In the genomic region with DNA sequence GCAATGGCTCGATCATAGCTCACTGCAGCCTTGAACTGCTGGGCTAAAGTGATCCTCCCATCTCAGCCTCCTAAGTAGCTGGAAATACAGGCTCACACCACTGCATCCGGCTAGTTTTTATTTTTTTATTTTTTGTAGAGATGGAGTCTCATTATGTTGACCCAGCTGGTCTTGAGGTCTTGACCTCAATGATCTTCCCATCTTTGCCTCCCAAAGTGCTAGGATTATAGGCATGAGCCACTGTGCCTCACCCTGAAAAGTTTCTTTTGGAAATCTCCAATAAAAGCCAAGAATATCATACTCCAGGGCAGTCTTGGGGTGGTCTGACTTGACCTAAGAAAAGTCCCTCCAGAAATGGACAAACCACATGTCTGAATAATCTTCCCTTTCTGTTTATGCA, we compare ENCODE assay signal across 27 cellular contexts.
"Had no signal": no experiment of that assay in that cellular context is flagged by ENCODE, and none has a peak within 500 bp of the region (broad histone marks: within the 10 kb centered on the region; RNA-seq: fewer than 3 reads in every experiment).

No MANE protein-coding gene starts in this region.

- ATAC-seq: activated CD4-positive, alpha-beta T cell treated with anti-CD3 and anti-CD28 coated beads for 36 hours; activated CD8-positive, alpha-beta memory T cell treated with anti-CD3 and anti-CD28 coated beads, Interleukin-2, amount 10 ng/mL, durations not matched to agents 7 days and 5 days; activated CD8-positive, alpha-beta T cell treated with anti-CD3 and anti-CD28 coated beads, Interleukin-2, amount 10 ng/mL, durations not matched to agents 7 days and 5 days; activated naive CD8-positive, alpha-beta T cell treated with anti-CD3 and anti-CD28 coated beads, Interleukin-2, amount 50 U/mL, for 24 hours; gastroesophageal sphincter had no signal

- H3K36me3 ChIP-seq: adrenal gland, breast epithelium, cardiac muscle cell, colonic mucosa, esophagus squamous epithelium, gastroesophageal sphincter had no signal

- DNase-seq: activated CD4-positive, alpha-beta memory T cell treated with anti-CD3 and anti-CD28 coated beads for 36 hours; activated CD4-positive, alpha-beta T cell treated with anti-CD3 and anti-CD28 coated beads for 36 hours; activated CD4-positive, alpha-beta T cell treated with anti-CD3 and anti-CD28 coated beads, Interleukin-2, amount 10 ng/mL, durations not matched to agents 24 days and 14 days; activated CD4-positive, CD25-positive, alpha-beta regulatory T cell; activated CD4-positive, CD25-positive, alpha-beta regulatory T cell treated with anti-CD3 and anti-CD28 coated beads, Interleukin-2, amount 50 U/mL, for 72 hours; activated CD8-positive, alpha-beta memory T cell treated with anti-CD3 and anti-CD28 coated beads, Interleukin-2, amount 10 ng/mL, durations not matched to agents 7 days and 5 days; activated CD8-positive, alpha-beta memory T cell treated with anti-CD3 and anti-CD28 coated beads, Interleukin-2, amount 50 U/mL, for 4 hours; activated CD8-positive, alpha-beta T cell treated with anti-CD3 and anti-CD28 coated beads, Interleukin-2, amount 10 ng/mL, durations not matched to agents 7 days and 5 days; activated effector memory CD4-positive, alpha-beta T cell treated with anti-CD3 and anti-CD28 coated beads, Interleukin-2, amount 50 U/mL, for 16 hours; activated naive CD4-positive, alpha-beta T cell treated with anti-CD3 and anti-CD28 coated beads for 36 hours; activated naive CD8-positive, alpha-beta T cell treated with anti-CD3 and anti-CD28 coated beads for 36 hours; activated naive CD8-positive, alpha-beta T cell treated with anti-CD3 and anti-CD28 coated beads, Interleukin-2, amount 50 U/mL, for 24 hours; activated T-cell treated with anti-CD3 and anti-CD28 coated beads, Interleukin-2, amount 50 U/mL, for 1 hour; activated T-cell treated with anti-CD3 and anti-CD28 coated beads, Interleukin-2, amount 50 U/mL, for 48 hours; adrenal gland; amygdala; aorta; central memory CD4-positive, alpha-beta T cell; cerebellar nuclear complex; colonic mucosa; effector CD8-positive, alpha-beta T cell; esophagus squamous epithelium; T-helper 2 cell had no signal

- H3K27ac ChIP-seq: adrenal gland, breast epithelium, cardiac muscle cell, colonic mucosa, epithelial cell of prostate, esophagus squamous epithelium, gastroesophageal sphincter had no signal

- H3K4me1 ChIP-seq: adrenal gland, breast epithelium, colonic mucosa, esophagus squamous epithelium, gastroesophageal sphincter had no signal

- H3K4me3 ChIP-seq: adrenal gland, breast epithelium, cardiac muscle cell, colonic mucosa, esophagus squamous epithelium, gastroesophageal sphincter had no signal

- H3K9me3 ChIP-seq: adrenal gland, breast epithelium, colonic mucosa, esophagus squamous epithelium, gastroesophageal sphincter had no signal

- H3K27me3 ChIP-seq: adrenal gland, breast epithelium, cardiac muscle cell, colonic mucosa had no signal
